11 cellular contexts compared by ENCODE assay signal in genomic region chr11:62565100-62565802, GRCh38. TPM values are rescaled to one million over a fixed set of nuclear protein-coding genes. Genes with fewer than 3 reads are reported as not detected.
DNase-seq lines count a peak whose midpoint lies in the region; ATAC-seq and TF ChIP-seq lines count a peak whose summit lies in the region.
"Had no signal": no experiment of that assay in that cellular context is flagged by ENCODE, and none has a peak within 500 bp of the region (broad histone marks: within the 10 kb centered on the region; RNA-seq: fewer than 3 reads in every experiment).

No MANE protein-coding gene starts in this region.

- peaks cover 32 to 37% of the 10 kb centered on the region in 2 donors for H3K4me1 ChIP-seq in gastrocnemius medialis

- no peaks in the 10 kb centered on the region for H3K9me3 ChIP-seq in gastrocnemius medialis
- H3K9me3 ChIP-seq: tibial artery had no signal

- no peak overlapping the region for H3K4me3 ChIP-seq in gastrocnemius medialis
- H3K4me3 ChIP-seq: skin epidermis, tibial artery had no signal

- no peak for TF ChIP-seq POLR2A in gastrocnemius medialis (IDR thresholded peaks at IDR 0.05)

- CTCF ChIA-PET in activated CD4-positive, alpha-beta T cell treated with anti-CD3 and anti-CD28 coated beads for 36 hours (lab: Charles Lee) = interaction anchor here (0.6 to 2.3 kb wide), 7 partner anchors 8 to 192 kb away, joined by 3 to 7 read pairs (median 3); partner anchors contain the start of gene EEF1G

- H3K27me3 Mint-ChIP-seq in activated CD4-positive, alpha-beta T cell treated with anti-CD3 and anti-CD28 coated beads for 36 hours = no peaks in the 10 kb centered on the region
- no peaks in the 10 kb centered on the region for H3K27me3 Mint-ChIP-seq in activated naive CD8-positive, alpha-beta T cell treated with anti-CD3 and anti-CD28 coated beads, Interleukin-2, amount 10 ng/mL, durations not matched to agents 7 days and 5 days

- no peaks in the 10 kb centered on the region for H3K9me3 Mint-ChIP-seq in activated CD4-positive, alpha-beta T cell treated with anti-CD3 and anti-CD28 coated beads for 36 hours (ENCODE audit: low read depth)
- no peaks in the 10 kb centered on the region for H3K9me3 Mint-ChIP-seq in activated naive CD8-positive, alpha-beta T cell treated with anti-CD3 and anti-CD28 coated beads, Interleukin-2, amount 10 ng/mL, durations not matched to agents 7 days and 5 days

- H3K27ac ChIP-seq in gastrocnemius medialis = peak overlapping the region in 3 of 4 donors; percentile 19 to 94 (median 34)
- H3K27ac ChIP-seq: tibial artery had no signal

- H3K36me3 ChIP-seq in gastrocnemius medialis = peaks cover 0 to 82% of the 10 kb centered on the region in 2 donors

- H3K36me3 Mint-ChIP-seq in activated CD4-positive, alpha-beta T cell treated with anti-CD3 and anti-CD28 coated beads for 36 hours (ENCODE audit: low read depth) = peaks cover 67% of the 10 kb centered on the region
- peaks cover 32% of the 10 kb centered on the region for H3K36me3 Mint-ChIP-seq in activated naive CD8-positive, alpha-beta T cell treated with anti-CD3 and anti-CD28 coated beads, Interleukin-2, amount 10 ng/mL, durations not matched to agents 7 days and 5 days

- H3K4me1 Mint-ChIP-seq in activated CD4-positive, alpha-beta T cell treated with anti-CD3 and anti-CD28 coated beads for 36 hours = peaks cover 60% of the 10 kb centered on the region
- peaks cover 29% of the 10 kb centered on the region for H3K4me1 Mint-ChIP-seq in activated naive CD8-positive, alpha-beta T cell treated with anti-CD3 and anti-CD28 coated beads, Interleukin-2, amount 10 ng/mL, durations not matched to agents 7 days and 5 days

- no peaks in the 10 kb centered on the region for H3K27me3 ChIP-seq in gastrocnemius medialis
- H3K27me3 ChIP-seq: tibial artery had no signal

- H3K4me3 Mint-ChIP-seq in activated CD4-positive, alpha-beta T cell treated with anti-CD3 and anti-CD28 coated beads for 36 hours = no peak overlapping the region
- no peak overlapping the region for H3K4me3 Mint-ChIP-seq in activated naive CD8-positive, alpha-beta T cell treated with anti-CD3 and anti-CD28 coated beads, Interleukin-2, amount 10 ng/mL, durations not matched to agents 7 days and 5 days

- ATAC-seq in activated CD4-positive, alpha-beta T cell treated with anti-CD3 and anti-CD28 coated beads for 36 hours = no peak
- no peak for ATAC-seq in activated naive CD8-positive, alpha-beta T cell treated with anti-CD3 and anti-CD28 coated beads, Interleukin-2, amount 10 ng/mL, durations not matched to agents 7 days and 5 days (ENCODE audit: low read depth)
- no peak for ATAC-seq in gastrocnemius medialis

- H3K27ac Mint-ChIP-seq in activated CD4-positive, alpha-beta T cell treated with anti-CD3 and anti-CD28 coated beads for 36 hours = peak overlapping the region; percentile 45
- H3K27ac Mint-ChIP-seq in activated naive CD8-positive, alpha-beta T cell treated with anti-CD3 and anti-CD28 coated beads, Interleukin-2, amount 10 ng/mL, durations not matched to agents 7 days and 5 days = peak overlapping the region; percentile 8

- TF ChIP-seq CTCF in gastrocnemius medialis (IDR thresholded peaks at IDR 0.05 in 4 of 5, conservative IDR thresholded peaks at IDR 0.05 in 1 of 5) = no peak

- in situ Hi-C loops in gastrocnemius medialis (cut with MboI; ENCODE audit: low sequenced_read_pairs in 4 of 4) = loop anchor here in 2 of 4 donors (10.0 kb wide), 1 partner anchor 140 kb away; no protein-coding TSS in a partner anchor

- intact Hi-C loops in activated CD4-positive, alpha-beta T cell treated with anti-CD3 and anti-CD28 coated beads for 36 hours (cut with DNase I, micrococcal nuclease) = no loop called here
- intact Hi-C loops in gastrocnemius medialis (cut with DNase I; ENCODE audit: low total_unique reads) = no loop called here

- POLR2A ChIA-PET in activated CD4-positive, alpha-beta T cell treated with anti-CD3 and anti-CD28 coated beads for 36 hours (lab: Charles Lee) = interaction anchor here (1.7 to 2.2 kb wide), 2 partner anchors 8 to 140 kb away, joined by 7 to 14 read pairs; no protein-coding TSS in a partner anchor
- POLR2A ChIA-PET in activated naive CD8-positive, alpha-beta T cell treated with anti-CD3 and anti-CD28 coated beads, Interleukin-2, amount 10 ng/mL, durations not matched to agents 7 days and 5 days (lab: Charles Lee) = interaction anchor here (1.3 to 2.2 kb wide), 2 partner anchors 9 to 99 kb away, joined by 3 to 7 read pairs; partner anchors contain the start of genes C11orf98, CSKMT and EEF1G

- no peak for DNase-seq in activated CD4-positive, alpha-beta T cell treated with anti-CD3 and anti-CD28 coated beads for 36 hours
- DNase-seq in activated CD4-positive, alpha-beta T cell treated with anti-CD3 and anti-CD28 coated beads for 4 hours = no peak
- DNase-seq in activated naive CD8-positive, alpha-beta T cell treated with anti-CD3 and anti-CD28 coated beads, Interleukin-2, amount 10 ng/mL, durations not matched to agents 7 days and 5 days = no peak
- DNase-seq in gastrocnemius medialis = no peak
- no peak for DNase-seq in NCI-H2107 (lab: John Stamatoyannopoulos, UW)
- DNase-seq in SKM-1 treated with dmso at 0.1 percent for 144 hours (lab: John Stamatoyannopoulos, UW; ENCODE audit: unreplicated experiment) = no peak
- DNase-seq: kidney glomerular epithelial cell, NCI-H1436 treated with DMSO at 0.1 percent for 48 hours, NCI-H526 treated with DMSO at 0.1 percent for 48 hours, tibial artery had no signal

RNA-seq across cellular contexts. Expression of gene EEF1G, which starts 8.4 kb away (rescaled TPM):
- total RNA-seq in activated CD4-positive, alpha-beta T cell treated with anti-CD3 and anti-CD28 coated beads for 36 hours = 1,000 to 10,000 TPM; 1,986 to 2,351 TPM
- 1,000 to 10,000 TPM; 1,132 to 1,152 TPM for total RNA-seq in activated naive CD8-positive, alpha-beta T cell treated with anti-CD3 and anti-CD28 coated beads, Interleukin-2, amount 10 ng/mL, durations not matched to agents 7 days and 5 days
- 1,000 to 10,000 TPM; 1,797 to 2,946 (median 1,897) TPM for total RNA-seq in gastrocnemius medialis

RNA-seq across cellular contexts. Expression of gene AHNAK, which starts 18.6 kb away (rescaled TPM):
- total RNA-seq in activated CD4-positive, alpha-beta T cell treated with anti-CD3 and anti-CD28 coated beads for 36 hours = 10 to 100 TPM; 47.3 to 54.7 TPM
- total RNA-seq in activated naive CD8-positive, alpha-beta T cell treated with anti-CD3 and anti-CD28 coated beads, Interleukin-2, amount 10 ng/mL, durations not matched to agents 7 days and 5 days = 100 to 1,000 TPM; 278 to 344 TPM
- total RNA-seq in gastrocnemius medialis = 1,000 to 10,000 TPM in 1 of 4 donors, 100 to 1,000 TPM in 3; 374 to 1,261 (median 571) TPM

RNA-seq across cellular contexts. Expression of gene TUT1, which starts 26.1 kb away (rescaled TPM):
- total RNA-seq in activated CD4-positive, alpha-beta T cell treated with anti-CD3 and anti-CD28 coated beads for 36 hours = 10 to 100 TPM; 32.5 to 36.0 TPM
- 10 to 100 TPM; 27.2 to 38.2 TPM for total RNA-seq in activated naive CD8-positive, alpha-beta T cell treated with anti-CD3 and anti-CD28 coated beads, Interleukin-2, amount 10 ng/mL, durations not matched to agents 7 days and 5 days
- total RNA-seq in gastrocnemius medialis = 10 to 100 TPM in 3 of 4 donors, 1 to 10 TPM in 1; 7.8 to 15.7 (median 11.7) TPM

RNA-seq across cellular contexts. Expression of gene MTA2, which starts 36.4 kb away (rescaled TPM):
- 100 to 1,000 TPM; 159 to 179 TPM for total RNA-seq in activated CD4-positive, alpha-beta T cell treated with anti-CD3 and anti-CD28 coated beads for 36 hours
- 100 to 1,000 TPM; 231 to 233 TPM for total RNA-seq in activated naive CD8-positive, alpha-beta T cell treated with anti-CD3 and anti-CD28 coated beads, Interleukin-2, amount 10 ng/mL, durations not matched to agents 7 days and 5 days
- 10 to 100 TPM; 28.0 to 47.1 (median 31.7) TPM for total RNA-seq in gastrocnemius medialis

RNA-seq across cellular contexts. Expression of gene EML3, which starts 47.3 kb away (rescaled TPM):
- total RNA-seq in activated CD4-positive, alpha-beta T cell treated with anti-CD3 and anti-CD28 coated beads for 36 hours = 100 to 1,000 TPM; 101 to 112 TPM
- total RNA-seq in activated naive CD8-positive, alpha-beta T cell treated with anti-CD3 and anti-CD28 coated beads, Interleukin-2, amount 10 ng/mL, durations not matched to agents 7 days and 5 days = 100 to 1,000 TPM; 183 to 185 TPM
- 1 to 10 TPM; 4.7 to 7.9 (median 7.0) TPM for total RNA-seq in gastrocnemius medialis

Comparison
In these comparisons a context has a peak if more than half of its experiments do, and no peak if none do; other contexts are left out.
1. RNA of gene AHNAK, which starts 18.6 kb away (total RNA-seq): 374 to 1,261 TPM in gastrocnemius medialis and 278 to 344 TPM in activated naive CD8-positive, alpha-beta T cell treated with anti-CD3 and anti-CD28 coated beads, Interleukin-2, amount 10 ng/mL, durations not matched to agents 7 days and 5 days; 47.3 to 54.7 TPM in activated CD4-positive, alpha-beta T cell treated with anti-CD3 and anti-CD28 coated beads for 36 hours; every median in the first group is over 4 times any median in the second.